In the genomic region with DNA sequence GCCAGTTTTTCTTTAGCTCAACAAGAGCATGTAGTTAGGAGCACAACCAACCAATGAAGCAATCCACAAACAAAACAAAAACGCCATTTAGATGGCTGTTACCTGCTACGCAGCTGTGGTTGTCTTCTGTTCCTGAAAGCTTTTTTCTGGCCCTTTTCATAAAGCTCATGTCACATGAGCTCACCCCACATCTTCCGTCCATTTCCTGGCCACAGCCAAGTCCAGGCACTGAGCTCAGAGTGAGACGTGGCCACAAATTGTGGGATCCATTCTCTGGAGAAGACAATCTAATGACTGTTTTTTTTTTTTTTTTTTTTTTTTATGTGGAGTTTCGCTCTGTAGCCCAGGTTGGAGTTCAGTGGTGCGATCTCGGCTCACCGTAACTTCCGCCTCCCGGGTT, we compare ENCODE assay signal across 17 cellular contexts.
DNase-seq lines count a peak whose midpoint lies in the region; TF ChIP-seq lines count a peak whose summit lies in the region.
"Had no signal": no experiment of that assay in that cellular context is flagged by ENCODE, and none has a peak within 500 bp of the region (broad histone marks: within the 10 kb centered on the region; RNA-seq: fewer than 3 reads in every experiment).

No MANE protein-coding gene starts in this region.

- H3K27me3 ChIP-seq in breast epithelium (no peaks in the 10 kb centered on the region), mammary epithelial cell (ENCODE audit: insufficient read depth, low read length) (no peaks in the 10 kb centered on the region), endodermal cell (ENCODE audit: control insufficient read depth, insufficient read depth, low read length, poor library complexity, severe bottlenecking) (no peaks in the 10 kb centered on the region), neuronal stem cell (ENCODE audit: control insufficient read depth in 3 of 3, insufficient read depth in 3 of 3, low read depth in 1 of 3, low read length in 3 of 3) (no peaks in the 10 kb centered on the region), HAP-1 (ENCODE audit: low read depth) (peaks cover 3% of the 10 kb centered on the region; the same call in 1 of the 2 replicates), prostate gland (replicated peaks; ENCODE audit: insufficient read depth) (no peaks in the 10 kb centered on the region), GM23248 (replicated peaks; ENCODE audit: insufficient read depth) (no peaks in the 10 kb centered on the region), thyroid gland (no peaks in the 10 kb centered on the region)

- intact Hi-C loops in breast epithelium (cut with DNase I; ENCODE audit: low total_unique reads) (no loop called here), mammary epithelial cell (cut with micrococcal nuclease) (no loop called here), prostate gland (cut with DNase I) (no loop called here), thyroid gland (cut with DNase I) (no loop called here)

- H3K9ac ChIP-seq in mammary epithelial cell (ENCODE audit: insufficient read depth, low read length): no peak overlapping the region
- H3K9ac ChIP-seq in endodermal cell (ENCODE audit: extremely low read depth, low read length, poor library complexity, severe bottlenecking): no peak overlapping the region
- H3K9ac ChIP-seq in neuronal stem cell (ENCODE audit: low read depth, low read length, poor library complexity): no peak overlapping the region
- H3K9ac ChIP-seq in GM23248: no peak overlapping the region

- H3K79me2 ChIP-seq in mammary epithelial cell (ENCODE audit: insufficient read depth, low read length) (no peaks in the 10 kb centered on the region), GM23248 (ENCODE audit: insufficient read depth) (peaks cover 7% of the 10 kb centered on the region; the same call in 1 of the 2 replicates)

- H3K27ac ChIP-seq in breast epithelium: peak overlapping the region; percentile 72 to 75
- H3K27ac ChIP-seq in mammary epithelial cell (ENCODE audit: insufficient read depth, low read depth, low read length): no peak overlapping the region
- H3K27ac ChIP-seq in endodermal cell (ENCODE audit: low read depth, low read length): peak overlapping the region; percentile 86
- H3K27ac ChIP-seq in neuronal stem cell (replicated peaks; ENCODE audit: low read length): no peak overlapping the region
- no peak overlapping the region for H3K27ac ChIP-seq in prostate gland
- no peak overlapping the region for H3K27ac ChIP-seq in GM23248
- H3K27ac ChIP-seq in thyroid gland: no peak overlapping the region
- H3K27ac ChIP-seq: RWPE1 had no signal

- H3K4me3 Mint-ChIP-seq in endodermal cell: no peak overlapping the region
- H3K4me3 Mint-ChIP-seq: CD4-positive, alpha-beta memory T cell; H9 had no signal

- no peaks in the 10 kb centered on the region for H3K4me1 Mint-ChIP-seq in endodermal cell
- H3K4me1 Mint-ChIP-seq: CD4-positive, alpha-beta memory T cell had no signal

- no peak overlapping the region for H3K4me2 ChIP-seq in mammary epithelial cell (ENCODE audit: insufficient read depth, low read depth, low read length)
- no peak overlapping the region for H3K4me2 ChIP-seq in neuronal stem cell (ENCODE audit: insufficient read depth, low read length, poor library complexity, severe bottlenecking)
- H3K4me2 ChIP-seq in GM23248 (ENCODE audit: unreplicated experiment): no peak overlapping the region

- H4K91ac ChIP-seq in neuronal stem cell (ENCODE audit: low read depth, low read length, poor library complexity): no peak overlapping the region

- no peak overlapping the region for H3K23ac ChIP-seq in neuronal stem cell (ENCODE audit: low read depth, low read length, poor library complexity)

- in situ Hi-C loops in mammary epithelial cell (cut with MboI; ENCODE audit: low sequenced_read_pairs in 2 of 2) (no loop called here), HAP-1 (cut with MboI; ENCODE audit: low sequenced_read_pairs) (no loop called here), GM23248 (cut with MboI) (no loop called here)

- no peaks in the 10 kb centered on the region for H3K36me3 Mint-ChIP-seq in endodermal cell (ENCODE audit: low read depth)
- H3K36me3 Mint-ChIP-seq: CD4-positive, alpha-beta memory T cell had no signal

- no peaks in the 10 kb centered on the region for H3K79me1 ChIP-seq in neuronal stem cell (ENCODE audit: low read depth, low read length)

- dilution Hi-C loops in mammary epithelial cell (cut with HindIII; ENCODE audit: low sequenced_read_pairs): no loop called here

- no peak overlapping the region for H2BK120ac ChIP-seq in neuronal stem cell (ENCODE audit: low read depth, low read length)

- H4K20me1 ChIP-seq in mammary epithelial cell (ENCODE audit: insufficient read depth, low read length) (no peaks in the 10 kb centered on the region), GM23248 (ENCODE audit: insufficient read depth) (no peaks in the 10 kb centered on the region)

- H3K36me3 ChIP-seq in breast epithelium (no peaks in the 10 kb centered on the region), mammary epithelial cell (ENCODE audit: insufficient read depth, low read length) (no peaks in the 10 kb centered on the region), endodermal cell (ENCODE audit: control insufficient read depth, insufficient read depth, low read length) (no peaks in the 10 kb centered on the region), neuronal stem cell (replicated peaks in 1 of 2; ENCODE audit: control insufficient read depth in 2 of 2, insufficient read depth in 2 of 2, low read length in 2 of 2) (no peaks in the 10 kb centered on the region), HAP-1 (replicated peaks) (no peaks in the 10 kb centered on the region), prostate gland (no peaks in the 10 kb centered on the region), GM23248 (ENCODE audit: low read depth) (peaks cover 10% of the 10 kb centered on the region; the same call in 1 of the 2 replicates), thyroid gland (no peaks in the 10 kb centered on the region)

- no peak overlapping the region for H2BK5ac ChIP-seq in neuronal stem cell (ENCODE audit: low read length)

- H3K9me3 Mint-ChIP-seq in endodermal cell: peaks cover under 1% of the 10 kb centered on the region

- CTCF ChIA-PET in mammary epithelial cell (lab: Charles Lee; ENCODE audit: low non-redundant PET): no interaction called here

- no peak overlapping the region for H3K4ac ChIP-seq in neuronal stem cell (ENCODE audit: low read length)

- TF ChIP-seq CTCF in breast epithelium (IDR thresholded peaks at IDR 0.05): no peak
- no peak for TF ChIP-seq CTCF in mammary epithelial cell (conservative IDR thresholded peaks at IDR 0.05 in 1 of 2, IDR thresholded peaks at IDR 0.05 in 1 of 2; ENCODE audit: extremely low read depth in 1 of 2, insufficient read depth in 1 of 2, low read depth in 1 of 2, low read length in 2 of 2)
- no peak for TF ChIP-seq CTCF in endodermal cell (conservative IDR thresholded peaks at IDR 0.05)
- TF ChIP-seq CTCF in prostate gland (IDR thresholded peaks at IDR 0.05): no peak
- no peak for TF ChIP-seq CTCF in thyroid gland (IDR thresholded peaks at IDR 0.05)

- H3K14ac ChIP-seq in neuronal stem cell (ENCODE audit: low read length): no peak overlapping the region

- H3K4me3 ChIP-seq in breast epithelium: no peak overlapping the region
- no peak overlapping the region for H3K4me3 ChIP-seq in mammary epithelial cell (replicated peaks in 1 of 3; ENCODE audit: insufficient read depth in 1 of 3, low read depth in 2 of 3, low read length in 3 of 3)
- H3K4me3 ChIP-seq in endodermal cell (ENCODE audit: low read length): no peak overlapping the region
- H3K4me3 ChIP-seq in neuronal stem cell (ENCODE audit: low read length in 2 of 2): no peak overlapping the region
- no peak overlapping the region for H3K4me3 ChIP-seq in HAP-1
- H3K4me3 ChIP-seq in prostate gland: no peak overlapping the region
- H3K4me3 ChIP-seq in GM23248: no peak overlapping the region
- H3K4me3 ChIP-seq in thyroid gland (replicated peaks in 1 of 3): no peak overlapping the region

- no peak for TF ChIP-seq POLR2A in breast epithelium (IDR thresholded peaks at IDR 0.05)
- no peak for TF ChIP-seq POLR2A in prostate gland (IDR thresholded peaks at IDR 0.05)
- no peak for TF ChIP-seq POLR2A in thyroid gland (IDR thresholded peaks at IDR 0.05)

- H2BK15ac ChIP-seq in neuronal stem cell (ENCODE audit: low read length): no peak overlapping the region

- DNase-seq in breast epithelium (ENCODE audit: low spot score in 2 of 2): peak in 1 of 2 donors; percentile 65
- no peak for DNase-seq in mammary epithelial cell
- peak; percentile 10 for DNase-seq in endodermal cell
- DNase-seq in neuronal stem cell (ENCODE audit: low spot score): no peak
- no peak for DNase-seq in HAP-1 (ENCODE audit: low spot score in 2 of 2)
- DNase-seq in prostate gland (ENCODE audit: low spot score): no peak
- DNase-seq in GM23248: no peak
- DNase-seq in thyroid gland: no peak
- DNase-seq: CD4-positive, alpha-beta memory T cell; H9; MV-4-11; NCI-H1417; NCI-H2029; NCI-H2171 treated with DMSO at 0.1 percent for 48 hours; NCI-H446 treated with DMSO at 0.1 percent for 48 hours; OCI-M1 had no signal

- H3K9me3 ChIP-seq in breast epithelium: peaks cover 0 to 5% of the 10 kb centered on the region in 2 donors
- H3K9me3 ChIP-seq in mammary epithelial cell (replicated peaks; ENCODE audit: insufficient read depth, low read length): no peaks in the 10 kb centered on the region
- no peaks in the 10 kb centered on the region for H3K9me3 ChIP-seq in endodermal cell (ENCODE audit: control insufficient read depth, low read length)
- H3K9me3 ChIP-seq in neuronal stem cell (replicated peaks in 1 of 2; ENCODE audit: control insufficient read depth in 2 of 2, insufficient read depth in 1 of 2, low read depth in 1 of 2, low read length in 2 of 2): peaks cover 0 to 3% of the 10 kb centered on the region in 2 donors
- H3K9me3 ChIP-seq in HAP-1: peaks cover 4% of the 10 kb centered on the region; the same call in 1 of the 2 replicates
- H3K9me3 ChIP-seq in prostate gland: no peaks in the 10 kb centered on the region
- H3K9me3 ChIP-seq in GM23248 (ENCODE audit: low read depth): no peaks in the 10 kb centered on the region
- no peaks in the 10 kb centered on the region for H3K9me3 ChIP-seq in thyroid gland

- no peak overlapping the region for H2BK12ac ChIP-seq in neuronal stem cell (ENCODE audit: low read length)

- H3K9me2 ChIP-seq in GM23248 (ENCODE audit: insufficient read depth): no peaks in the 10 kb centered on the region

- H2AFZ ChIP-seq in mammary epithelial cell (ENCODE audit: low read depth, low read length) (no peak overlapping the region), neuronal stem cell (ENCODE audit: low read length) (peak overlapping the region; percentile 84), GM23248 (no peak overlapping the region)

- H3K18ac ChIP-seq in neuronal stem cell (ENCODE audit: low read length): no peak overlapping the region

- H3K4me1 ChIP-seq in breast epithelium: peaks cover 0 to 7% of the 10 kb centered on the region in 2 donors
- no peaks in the 10 kb centered on the region for H3K4me1 ChIP-seq in mammary epithelial cell (ENCODE audit: insufficient read depth, low read length)
- H3K4me1 ChIP-seq in endodermal cell (ENCODE audit: control insufficient read depth, insufficient read depth, low read length): no peaks in the 10 kb centered on the region
- H3K4me1 ChIP-seq in neuronal stem cell (ENCODE audit: control insufficient read depth in 2 of 2, insufficient read depth in 1 of 2, low read depth in 1 of 2, low read length in 2 of 2): peaks cover 2 to 13% of the 10 kb centered on the region in 2 donors
- H3K4me1 ChIP-seq in HAP-1: peaks cover 3% of the 10 kb centered on the region
- H3K4me1 ChIP-seq in prostate gland (replicated peaks): no peaks in the 10 kb centered on the region
- H3K4me1 ChIP-seq in GM23248 (ENCODE audit: insufficient read depth): 0 out of 2 replicates have a peak, but pooled peaks cover 12% of the 10 kb centered on the region
- no peaks in the 10 kb centered on the region for H3K4me1 ChIP-seq in thyroid gland

- H3K27me3 Mint-ChIP-seq in endodermal cell (ENCODE audit: insufficient read depth): no peaks in the 10 kb centered on the region

- H3K27ac Mint-ChIP-seq in endodermal cell: no peak overlapping the region
- H3K27ac Mint-ChIP-seq: CD4-positive, alpha-beta memory T cell; H9 had no signal

- H2AK5ac ChIP-seq in neuronal stem cell (ENCODE audit: low read depth, low read length): no peak overlapping the region

- 83% methylated on average over 9 of the region's 10 CpGs for WGBS in mammary epithelial cell (ENCODE audit: low coverage, missing lambda C conversion rate)
- WGBS in endodermal cell (ENCODE audit: insufficient coverage in 1 of 2, insufficient read length in 1 of 2), 2 experiments: 83 to 96% methylated on average over 3 to 10 of the region's 10 CpGs
- no CpG with 5 or more reads among the region's 10 CpGs for WGBS in neuronal stem cell (ENCODE audit: extremely low coverage in 2 of 2, insufficient read length in 2 of 2, insufficient replicate concordance in 1 of 2), 2 donors
- 82% methylated on average over 10 of the region's 10 CpGs for WGBS in prostate gland
- 95 to 96% methylated on average over 10 of the region's 10 CpGs for WGBS in GM23248 (ENCODE audit: low coverage in 1 of 2, low lambda C conversion rate in 2 of 2, missing lambda C conversion rate in 2 of 2), 2 experiments
- 82 to 84% methylated on average over 10 of the region's 10 CpGs for WGBS in thyroid gland, 2 donors

- H3F3A ChIP-seq in GM23248 (ENCODE audit: insufficient read depth): peaks cover 10% of the 10 kb centered on the region; the same call in 1 of the 2 replicates

- BruUV-seq in mammary epithelial cell (replicated peaks; lab: Mats Ljungman, UMichigan): no TSS peak

- no peak overlapping the region for H4K8ac ChIP-seq in neuronal stem cell (ENCODE audit: low read depth, low read length)

Comparison
In these comparisons a context has a peak if more than half of its experiments do, and no peak if none do; other contexts are left out.
1. H3K27ac ChIP-seq: peak in breast epithelium (2 of 2) and endodermal cell (single experiment); none in mammary epithelial cell (single experiment), neuronal stem cell (single experiment), prostate gland (0 of 2), GM23248 (single experiment) and thyroid gland (0 of 3).